Comparison of ENCODE assay signal across 8 cellular contexts in genomic region chr20:63215101-63216040, GRCh38. TPM values are rescaled to one million over a fixed set of nuclear protein-coding genes. Genes with fewer than 3 reads are reported as not detected.
DNase-seq lines count a peak whose midpoint lies in the region; ATAC-seq and TF ChIP-seq lines count a peak whose summit lies in the region.

No MANE protein-coding gene starts in this region.

- H3K4me1 ChIP-seq in BE2C (peaks cover 15% of the 10 kb centered on the region), thoracic aorta (ENCODE audit: control insufficient read depth in 1 of 2, low read depth in 2 of 2) (peaks cover 14 to 47% of the 10 kb centered on the region in 2 donors)

- H3K27ac ChIP-seq in thoracic aorta = peak overlapping the region; percentile 54 to 57

- in situ Hi-C loops in GM13976 (cut with MboI; ENCODE audit: low sequenced_read_pairs, unreplicated experiment) = no loop called here

- WGBS in lower leg skin, 2 donors = 2 to 3% methylated on average over 48 to 81 of the region's 81 CpGs

- TF ChIP-seq CTCF in BE2C (IDR thresholded peaks at IDR 0.05; ENCODE audit: low read depth, low read length) = peak; percentile 72
- peak; percentile 50 for TF ChIP-seq CTCF in GM13976 (IDR thresholded peaks at IDR 0.05; ENCODE audit: borderline replicate concordance, control extremely low read depth, extremely low read depth, insufficient read depth, missing control alignments)
- peak; percentile 80 for TF ChIP-seq CTCF in choroid plexus epithelial cell (conservative IDR thresholded peaks at IDR 0.05; ENCODE audit: low read depth, low read length)
- no peak for TF ChIP-seq CTCF in lower leg skin (IDR thresholded peaks at IDR 0.05)
- TF ChIP-seq CTCF in thoracic aorta (IDR thresholded peaks at IDR 0.05) = no peak

- intact Hi-C loops in lower leg skin (cut with DNase I; ENCODE audit: low total_unique reads) = no loop called here
- intact Hi-C loops in sciatic nerve (cut with DNase I) = no loop called here

- H3K4me3 ChIP-seq in BE2C (ENCODE audit: low read depth, low read length) (peak overlapping the region; percentile 93), choroid plexus epithelial cell (ENCODE audit: low read depth, low read length) (peak overlapping the region; percentile 77), lower leg skin (ENCODE audit: low read depth, poor library complexity, severe bottlenecking) (peak overlapping the region; percentile 87), thoracic aorta (peak overlapping the region; percentile 79)

- TF ChIP-seq POLR2A in lower leg skin (IDR thresholded peaks at IDR 0.05) = no peak

- DNase-seq in BE2C (peak; percentile 77), GM13976 (ENCODE audit: low spot score) (peak; percentile 61), RPMI8226 (peak; percentile 48), choroid plexus epithelial cell (ENCODE audit: low read depth) (peak; percentile 72), lower leg skin (ENCODE audit: low spot score in 2 of 2) (no peak), thoracic aorta (ENCODE audit: low spot score) (no peak), sciatic nerve (ENCODE audit: low spot score) (no peak)

- H3K9me3 ChIP-seq in BE2C (no peaks in the 10 kb centered on the region), thoracic aorta (no peaks in the 10 kb centered on the region)

- ATAC-seq in HG03139 (IDR thresholded peaks at IDR 0.05; ENCODE audit: unreplicated experiment) (peak; percentile 4), thoracic aorta (ENCODE audit: insufficient number of reproducible peaks, low FRiP score, low read depth) (no peak), sciatic nerve (no peak)

- no peaks in the 10 kb centered on the region for H3K27me3 ChIP-seq in BE2C
- no peaks in the 10 kb centered on the region for H3K27me3 ChIP-seq in thoracic aorta (replicated peaks; ENCODE audit: insufficient read depth)

- H3K36me3 ChIP-seq in BE2C (peaks cover 46% of the 10 kb centered on the region), thoracic aorta (peaks cover 21% of the 10 kb centered on the region)

RNA-seq across cellular contexts. Expression of gene YTHDF1, which starts 0.6 kb away (rescaled TPM):
- 90.9 TPM for polyA plus RNA-seq in BE2C (2012; ENCODE audit: insufficient read depth, insufficient read length, low read depth)
- total RNA-seq in lower leg skin (10 to 100 TPM; 28.1 to 32.2 (median 30.6) TPM), thoracic aorta (10 to 100 TPM; 21.8 to 31.8 TPM), sciatic nerve (32.1 TPM)

RNA-seq across cellular contexts. Expression of gene BIRC7, which starts 20.3 kb away (rescaled TPM):
- polyA plus RNA-seq in BE2C (2012; ENCODE audit: insufficient read depth, insufficient read length, low read depth) = 0.56 TPM
- total RNA-seq in lower leg skin (1 to 10 TPM in 2 of 4 donors, under 1 TPM in 1, not detected in 1; 0.53 to 2.5 (median 1.4) TPM), thoracic aorta (not detected), sciatic nerve (26.0 TPM)

RNA-seq across cellular contexts. Expression of gene NKAIN4, which starts 38.9 kb away (rescaled TPM):
- 0.49 TPM for polyA plus RNA-seq in BE2C (2012; ENCODE audit: insufficient read depth, insufficient read length, low read depth)
- total RNA-seq in lower leg skin (1 to 10 TPM in 1 of 4 donors, under 1 TPM in 1, not detected in 2; 0.23 to 1.1 TPM), thoracic aorta (not detected), sciatic nerve (3.0 TPM)

RNA-seq across cellular contexts. Expression of gene ARFGAP1, which starts 57.2 kb away (rescaled TPM):
- polyA plus RNA-seq in BE2C (2012; ENCODE audit: insufficient read depth, insufficient read length, low read depth) = 329 TPM
- total RNA-seq in lower leg skin (10 to 100 TPM; 31.0 to 55.1 (median 36.9) TPM), thoracic aorta (100 to 1,000 TPM; 110 to 119 TPM), sciatic nerve (81.6 TPM)

Comparison
In these comparisons a context has a peak if more than half of its experiments do, and no peak if none do; other contexts are left out.
1. DNase-seq: peak in BE2C (single experiment), GM13976 (single experiment), RPMI8226 (single experiment) and choroid plexus epithelial cell (single experiment); none in lower leg skin (0 of 2), thoracic aorta (single experiment) and sciatic nerve (single experiment).
2. CTCF ChIP-seq: peak in BE2C (single experiment), GM13976 (single experiment) and choroid plexus epithelial cell (single experiment); none in lower leg skin (0 of 3) and thoracic aorta (single experiment).
3. Peak in every context shown above with its lines, with median percentiles within 50 percentile points of each other: H3K4me3 ChIP-seq.